ENCODE assay signal across 16 cellular contexts in the genomic region with DNA sequence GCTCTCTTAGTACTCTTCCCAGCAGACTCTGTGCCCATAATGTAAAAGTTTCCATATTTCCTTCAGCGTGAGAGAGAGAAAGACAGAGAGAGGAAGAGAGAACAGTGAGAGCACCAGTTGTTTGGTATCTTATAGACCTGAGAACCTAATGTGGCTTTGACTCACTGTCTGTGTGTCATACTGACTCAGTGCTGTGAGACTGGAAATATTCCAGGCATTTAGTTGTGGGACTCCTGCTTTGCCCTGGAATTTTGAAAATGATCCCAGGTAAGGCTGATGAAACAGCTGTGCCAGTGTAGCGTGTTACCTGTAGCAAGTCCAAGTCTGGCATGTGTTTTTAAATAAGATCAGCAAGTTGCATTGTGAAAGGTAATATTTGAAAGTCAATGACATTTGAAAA.
DNase-seq lines count a peak whose midpoint lies in the region; TF ChIP-seq lines count a peak whose summit lies in the region.
"Had no signal": no experiment of that assay in that cellular context is flagged by ENCODE, and none has a peak within 500 bp of the region (broad histone marks: within the 10 kb centered on the region; RNA-seq: fewer than 3 reads in every experiment).

No MANE protein-coding gene starts in this region.

- peaks cover 8% of the 10 kb centered on the region for H3K4me1 ChIP-seq in PC-9 (replicated peaks; ENCODE audit: insufficient read depth)

- no peak for TF ChIP-seq CTCF in PC-9 (conservative IDR thresholded peaks at IDR 0.05)
- TF ChIP-seq CTCF in epithelial cell of esophagus (IDR thresholded peaks at IDR 0.05; ENCODE audit: insufficient read depth, low read depth, low read length, missing control alignments): no peak
- TF ChIP-seq CTCF in progenitor cell of endocrine pancreas (IDR thresholded peaks at IDR 0.05; ENCODE audit: unreplicated experiment): no peak

- no peaks in the 10 kb centered on the region for H3F3A ChIP-seq in PC-9 (ENCODE audit: insufficient read depth, low read depth)

- H3K4me2 ChIP-seq in PC-9: no peak overlapping the region

- no peaks in the 10 kb centered on the region for H3K9me3 Mint-ChIP-seq in progenitor cell of endocrine pancreas (ENCODE audit: low read depth)

- H3K27ac ChIP-seq in PC-9: peak overlapping the region; percentile 59

- no peaks in the 10 kb centered on the region for H3K79me2 ChIP-seq in PC-9 (ENCODE audit: low read depth)

- POLR2A ChIA-PET in PC-9 (lab: Charles Lee; ENCODE audit: unreplicated experiment): no interaction called here

- CTCF ChIA-PET in PC-9 (lab: Charles Lee): no interaction called here

- no peaks in the 10 kb centered on the region for H3K27me3 Mint-ChIP-seq in progenitor cell of endocrine pancreas
- H3K27me3 Mint-ChIP-seq: brain; CD8-positive, alpha-beta memory T cell; IgD-negative memory B cell; naive B cell had no signal

- intact Hi-C loops in PC-9 (cut with micrococcal nuclease; ENCODE audit: unreplicated experiment): no loop called here

- no peaks in the 10 kb centered on the region for H3K36me3 Mint-ChIP-seq in progenitor cell of endocrine pancreas (ENCODE audit: insufficient read depth)
- H3K36me3 Mint-ChIP-seq: brain; CD8-positive, alpha-beta memory T cell; naive B cell had no signal

- H4K20me1 ChIP-seq in PC-9 (ENCODE audit: insufficient read depth): no peaks in the 10 kb centered on the region

- H3K4me1 Mint-ChIP-seq in progenitor cell of endocrine pancreas (ENCODE audit: low read depth): peaks cover 9% of the 10 kb centered on the region
- H3K4me1 Mint-ChIP-seq: CD8-positive, alpha-beta memory T cell; IgD-negative memory B cell; naive B cell had no signal

- no peaks in the 10 kb centered on the region for H3K9me3 ChIP-seq in PC-9 (ENCODE audit: insufficient read depth, low read depth)

- no peaks in the 10 kb centered on the region for H3K9me2 ChIP-seq in PC-9 (ENCODE audit: insufficient read depth)

- no peak overlapping the region for H3K4me3 Mint-ChIP-seq in progenitor cell of endocrine pancreas (ENCODE audit: low read depth)
- H3K4me3 Mint-ChIP-seq: brain; CD8-positive, alpha-beta memory T cell; IgD-negative memory B cell; naive B cell had no signal

- H2AFZ ChIP-seq in PC-9: peak overlapping the region; percentile 47; the same call in 1 of the 2 replicates

- peak; percentile 7 for DNase-seq in GM03348 (ENCODE audit: low spot score)
- peak; percentile 42 for DNase-seq in PC-9
- DNase-seq in epithelial cell of esophagus (ENCODE audit: low read depth): peak; percentile 96
- DNase-seq in progenitor cell of endocrine pancreas (ENCODE audit: low spot score, unreplicated experiment): no peak
- DNase-seq in activated effector memory CD4-positive, alpha-beta T cell treated with anti-CD3 and anti-CD28 coated beads, Interleukin-2, amount 50 U/mL, for 16 hours: no peak
- DNase-seq in mesenteric fat pad (ENCODE audit: low spot score): no peak
- no peak for DNase-seq in NCI-H2227 treated with DMSO at 0.1 percent for 48 hours (lab: John Stamatoyannopoulos, UW)
- no peak for DNase-seq in HuH-7 (ENCODE audit: low spot score)
- DNase-seq: activated CD8-positive, alpha-beta memory T cell treated with anti-CD3 and anti-CD28 coated beads, Interleukin-2, amount 50 U/mL, for 48 hours; CD8-positive, alpha-beta memory T cell; naive B cell; NCI-H2081 treated with DMSO at 0.1 percent for 48 hours; OCI-M1; stimulated activated CD8-positive, alpha-beta memory T cell treated with anti-CD3 and anti-CD28 coated beads, Interleukin-4, amount 100 ng/mL, for 48 hours had no signal

- no peaks in the 10 kb centered on the region for H3K27me3 ChIP-seq in PC-9 (ENCODE audit: insufficient read depth, low read depth)

- no TSS peak for BruUV-seq in PC-9 (replicated peaks; lab: Mats Ljungman, UMichigan)

- no peak overlapping the region for H3K4me3 ChIP-seq in PC-9
- H3K4me3 ChIP-seq in epithelial cell of esophagus (ENCODE audit: low read length): no peak overlapping the region

- H3K27ac Mint-ChIP-seq in progenitor cell of endocrine pancreas: peak overlapping the region; percentile 53
- H3K27ac Mint-ChIP-seq: CD8-positive, alpha-beta memory T cell; IgD-negative memory B cell; naive B cell had no signal

- no peaks in the 10 kb centered on the region for H3K36me3 ChIP-seq in PC-9 (ENCODE audit: low read depth)

Comparison
In these comparisons a context has a peak if more than half of its experiments do, and no peak if none do; other contexts are left out.
1. DNase-seq: peak in GM03348 (single experiment), PC-9 (2 of 2) and epithelial cell of esophagus (single experiment); none in progenitor cell of endocrine pancreas (single experiment), activated effector memory CD4-positive, alpha-beta T cell treated with anti-CD3 and anti-CD28 coated beads, Interleukin-2, amount 50 U/mL, for 16 hours (single experiment), mesenteric fat pad (single experiment), NCI-H2227 treated with DMSO at 0.1 percent for 48 hours (single experiment) and HuH-7 (single experiment).